Comparison of ENCODE assay signal across 20 cellular contexts in the genomic region with DNA sequence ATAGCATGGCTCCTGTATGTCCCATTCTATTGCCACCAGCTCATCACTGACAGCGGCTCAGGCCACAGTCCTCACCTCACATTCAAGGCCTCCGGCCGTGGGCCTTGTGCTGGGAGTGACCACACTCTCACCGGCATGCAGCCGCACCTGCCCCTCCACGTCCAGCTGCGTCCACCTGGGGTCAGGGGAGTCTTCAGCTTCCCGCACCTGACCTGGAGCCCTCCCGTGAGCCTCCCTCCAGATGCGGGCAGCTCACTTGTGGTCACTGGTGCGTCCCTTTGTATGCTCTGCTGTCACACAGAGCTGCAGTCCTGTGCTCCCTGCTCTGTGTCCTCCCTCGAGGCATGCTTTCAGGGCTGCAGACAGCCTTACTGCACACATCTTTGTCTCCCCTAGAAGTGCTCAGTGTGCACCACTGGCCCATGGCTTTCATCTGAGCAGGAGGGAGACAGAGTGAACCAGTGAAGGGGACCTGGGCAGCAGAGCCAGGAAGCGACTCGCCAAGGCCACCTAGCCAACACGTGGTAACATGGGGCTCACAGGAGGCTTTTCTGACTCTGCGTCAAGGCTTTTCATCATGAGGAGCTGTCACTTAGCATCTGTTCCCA.
"Had no signal": no experiment of that assay in that cellular context is flagged by ENCODE, and none has a peak within 500 bp of the region (broad histone marks: within the 10 kb centered on the region; RNA-seq: fewer than 3 reads in every experiment).

No MANE protein-coding gene starts in this region.

- H3K4me1 ChIP-seq: upper lobe of right lung, vagina had no signal

- H3K27me3 ChIP-seq: ovary, vagina had no signal

- H3K9me3 ChIP-seq: mucosa of descending colon, ovary, suprapubic skin, tibial artery, upper lobe of right lung, vagina had no signal

- FAIRE-seq: endometrium, frontal cortex, keratinocyte had no signal

- H3K27ac ChIP-seq: ovary, suprapubic skin, tibial artery, upper lobe of right lung, vagina had no signal

- H3K4me2 ChIP-seq: smooth muscle cell had no signal

- H3K4me3 ChIP-seq: mucosa of descending colon, ovary, smooth muscle cell, suprapubic skin, tibial artery, upper lobe of right lung, vagina had no signal

- ATAC-seq: esophagus mucosa; left cardiac atrium; mucosa of descending colon; naive thymus-derived CD8-positive, alpha-beta T cell; right cardiac atrium; stimulated activated effector memory CD8-positive, alpha-beta T cell treated with anti-CD3 and anti-CD28 coated beads, Interleukin-12 subunit alpha, Interleukin-12 subunit beta, amount 100 ng/mL, for 72 hours; stimulated activated naive CD8-positive, alpha-beta T cell treated with anti-CD3 and anti-CD28 coated beads, Interleukin-15, Interleukin-2, amounts not matched to agents 100 U/mL and 50 U/mL, for 24 hours; upper lobe of right lung had no signal

- H3K36me3 ChIP-seq: ovary, suprapubic skin, tibial artery, upper lobe of right lung, vagina had no signal

- DNase-seq: effector memory CD4-positive, alpha-beta T cell; left cardiac atrium; mucosa of descending colon; naive thymus-derived CD8-positive, alpha-beta T cell; nucleus accumbens; ovary; right cardiac atrium; stimulated activated CD4-positive, alpha-beta T cell treated with anti-CD3 and anti-CD28 coated beads, Interleukin-4, amount 100 ng/mL, for 1 hour; stimulated activated CD8-positive, alpha-beta memory T cell treated with anti-CD3 and anti-CD28 coated beads, Interleukin-4, amount 100 ng/mL, for 48 hours; stimulated activated naive CD8-positive, alpha-beta T cell treated with anti-CD3 and anti-CD28 coated beads, Interleukin-15, Interleukin-2, amounts not matched to agents 100 U/mL and 50 U/mL, for 24 hours; tibial artery; upper lobe of right lung had no signal
